In the genomic region with DNA sequence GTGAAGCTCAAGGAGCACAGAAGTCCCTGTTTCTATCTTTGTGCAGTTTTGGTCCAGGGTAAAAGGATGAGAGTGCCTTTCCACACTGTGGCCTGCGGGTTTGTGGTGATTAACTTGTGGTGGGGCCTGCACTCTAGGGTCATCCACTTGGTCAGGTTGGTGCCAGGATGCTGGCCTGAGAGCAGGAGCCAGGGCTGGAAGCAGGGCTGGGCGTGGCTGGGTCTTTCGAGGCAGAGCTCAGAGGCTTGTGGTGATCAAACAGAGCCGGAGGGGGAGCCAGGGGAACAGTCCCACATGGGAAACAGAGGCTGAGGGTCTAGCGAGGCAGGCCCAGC, we compare ENCODE assay signal across 17 cellular contexts. TPM values are rescaled to one million over a fixed set of nuclear protein-coding genes. Genes with fewer than 3 reads are reported as not detected.
DNase-seq lines count a peak whose midpoint lies in the region; ATAC-seq, FAIRE-seq and TF ChIP-seq lines count a peak whose summit lies in the region.
"Had no signal": no experiment of that assay in that cellular context is flagged by ENCODE, and none has a peak within 500 bp of the region (broad histone marks: within the 10 kb centered on the region; RNA-seq: fewer than 3 reads in every experiment).

No MANE protein-coding gene starts in this region.

- no peak overlapping the region for H3K18ac ChIP-seq in mesenchymal stem cell (ENCODE audit: low read depth in 1 of 2, low read length in 2 of 2)

- POLR2A ChIA-PET in WTC11 (lab: Charles Lee), result interaction anchor here (1.4 kb wide), 1 partner anchor 19 kb away, joined by 3 read pairs; no protein-coding TSS in a partner anchor

- no peak for FAIRE-seq in HTR-8/SVneo (lab: Jason Lieb, UNC)
- FAIRE-seq: bronchial epithelial cell had no signal

- peak; percentile 18 for ATAC-seq in WTC11
- no peak for ATAC-seq in GM21367 (IDR thresholded peaks at IDR 0.05; ENCODE audit: unreplicated experiment)
- ATAC-seq: activated naive CD4-positive, alpha-beta T cell treated with anti-CD3 and anti-CD28 coated beads, Interleukin-2, amount 50 U/mL, for 72 hours had no signal

- in situ Hi-C loops in G401 (cut with HindIII; ENCODE audit: low sequenced_read_pairs), result no loop called here

- no peak overlapping the region for H2BK12ac ChIP-seq in mesenchymal stem cell (ENCODE audit: low read length in 2 of 2)

- H3K9ac ChIP-seq in mesenchymal stem cell (ENCODE audit: low read length), result peak overlapping the region; percentile 1
- H3K9ac ChIP-seq: parathyroid adenoma had no signal

- DNase-seq in A172 (ENCODE audit: low spot score) (peak; percentile 78), H7 (peak; percentile 43), WTC11 (ENCODE audit: low spot score) (no peak), mesenchymal stem cell (peak; percentile 28), HTR-8/SVneo (ENCODE audit: insufficient read length, low spot score) (no peak), G401 (ENCODE audit: low spot score) (no peak), sigmoid colon (no peak)
- DNase-seq: activated CD4-positive, alpha-beta T cell treated with anti-CD3 and anti-CD28 coated beads, Interleukin-2, amount 10 ng/mL, durations not matched to agents 7 days and 5 days; activated T-cell treated with anti-CD3 and anti-CD28 coated beads for 4 hours; CD4-positive, alpha-beta memory T cell; DND-41; hypothalamus; NCI-H1694 treated with DMSO at 0.1 percent for 48 hours had no signal

- peaks cover 41% of the 10 kb centered on the region for H3K79me1 ChIP-seq in mesenchymal stem cell (replicated peaks; ENCODE audit: low read length, poor library complexity, severe bottlenecking)

- H3K4me3 ChIP-seq in H7 (ENCODE audit: insufficient read depth, low read depth, low read length) (no peak overlapping the region), mesenchymal stem cell (ENCODE audit: insufficient read depth in 1 of 2, low read depth in 1 of 2, low read length in 2 of 2) (peak overlapping the region in 1 of 2 experiments; percentile 19), sigmoid colon (no peak overlapping the region)

- H3K27me3 ChIP-seq in H7 (ENCODE audit: control insufficient read depth, insufficient read depth, low read length) (no peaks in the 10 kb centered on the region), mesenchymal stem cell (ENCODE audit: control insufficient read depth in 1 of 2, insufficient read depth in 1 of 2, low read length in 2 of 2) (peaks cover 0 to 6% of the 10 kb centered on the region in 2 experiments), sigmoid colon (no peaks in the 10 kb centered on the region)

- H3K14ac ChIP-seq in mesenchymal stem cell (ENCODE audit: low read length in 2 of 2), result no peak overlapping the region

- TF ChIP-seq CTCF in WTC11 (IDR thresholded peaks at IDR 0.05), result no peak
- TF ChIP-seq CTCF in sigmoid colon (IDR thresholded peaks at IDR 0.05), result no peak

- H3K9me3 Mint-ChIP-seq in WTC11, result no peaks in the 10 kb centered on the region
- H3K9me3 Mint-ChIP-seq: activated CD4-positive, alpha-beta T cell treated with anti-CD3 and anti-CD28 coated beads, Interleukin-2, amount 10 ng/mL, durations not matched to agents 7 days and 5 days; activated naive CD4-positive, alpha-beta T cell treated with anti-CD3 and anti-CD28 coated beads, Interleukin-2, amount 50 U/mL, for 72 hours had no signal

- H3K4ac ChIP-seq in mesenchymal stem cell (ENCODE audit: low read depth in 1 of 2, low read length in 2 of 2), result no peak overlapping the region

- H3K4me1 Mint-ChIP-seq in WTC11, result peaks cover 89% of the 10 kb centered on the region
- H3K4me1 Mint-ChIP-seq: activated CD4-positive, alpha-beta T cell treated with anti-CD3 and anti-CD28 coated beads, Interleukin-2, amount 10 ng/mL, durations not matched to agents 7 days and 5 days; CD4-positive, alpha-beta memory T cell had no signal

- H3K23ac ChIP-seq in mesenchymal stem cell (ENCODE audit: low read length in 2 of 2), result no peak overlapping the region

- H2AFZ ChIP-seq in mesenchymal stem cell (ENCODE audit: low read depth, low read length), result no peak overlapping the region
- H2AFZ ChIP-seq: parathyroid adenoma had no signal

- no peak overlapping the region for H2BK5ac ChIP-seq in mesenchymal stem cell (ENCODE audit: low read depth, low read length, poor library complexity, severe bottlenecking)

- no peaks in the 10 kb centered on the region for H3K27me3 Mint-ChIP-seq in WTC11 (ENCODE audit: low read depth)

- no peak overlapping the region for H4K8ac ChIP-seq in mesenchymal stem cell (ENCODE audit: low read length)

- no peak overlapping the region for H2AK5ac ChIP-seq in mesenchymal stem cell (ENCODE audit: low read length, severe bottlenecking)

- no peak overlapping the region for H4K91ac ChIP-seq in mesenchymal stem cell (ENCODE audit: low read length)

- H3K4me3 Mint-ChIP-seq in WTC11, result peak overlapping the region; percentile 9; the same call in 1 of the 2 replicates
- H3K4me3 Mint-ChIP-seq: activated CD4-positive, alpha-beta T cell treated with anti-CD3 and anti-CD28 coated beads, Interleukin-2, amount 10 ng/mL, durations not matched to agents 7 days and 5 days; CD4-positive, alpha-beta memory T cell had no signal

- H3K27ac Mint-ChIP-seq in WTC11, result peak overlapping the region; percentile 85
- H3K27ac Mint-ChIP-seq: activated CD4-positive, alpha-beta T cell treated with anti-CD3 and anti-CD28 coated beads, Interleukin-2, amount 10 ng/mL, durations not matched to agents 7 days and 5 days; CD4-positive, alpha-beta memory T cell had no signal

- H3K27ac ChIP-seq in mesenchymal stem cell (ENCODE audit: low read length, poor library complexity, severe bottlenecking) (no peak overlapping the region), sigmoid colon (no peak overlapping the region)
- H3K27ac ChIP-seq: parathyroid adenoma had no signal

- H3K9me3 ChIP-seq in mesenchymal stem cell (ENCODE audit: control insufficient read depth, low read length), result no peaks in the 10 kb centered on the region
- H3K9me3 ChIP-seq in sigmoid colon, result no peaks in the 10 kb centered on the region

- H3K36me3 ChIP-seq in H7 (replicated peaks; ENCODE audit: control insufficient read depth, insufficient read depth, low read length) (peaks cover 1% of the 10 kb centered on the region), mesenchymal stem cell (ENCODE audit: control insufficient read depth in 1 of 2, insufficient read depth in 2 of 2, low read depth in 1 of 2, low read length in 2 of 2) (peaks cover 0 to 12% of the 10 kb centered on the region in 2 experiments), sigmoid colon (no peaks in the 10 kb centered on the region)

- CTCF ChIA-PET in WTC11 (lab: Charles Lee), result interaction anchor here (0.7 to 3.5 kb wide), 17 partner anchors 10 to 139 kb away, joined by 3 to 23 read pairs (median 5); no protein-coding TSS in a partner anchor

- H3K36me3 Mint-ChIP-seq in WTC11, result no peaks in the 10 kb centered on the region
- H3K36me3 Mint-ChIP-seq: activated naive CD4-positive, alpha-beta T cell treated with anti-CD3 and anti-CD28 coated beads, Interleukin-2, amount 50 U/mL, for 72 hours; CD4-positive, alpha-beta memory T cell had no signal

- H2BK120ac ChIP-seq in mesenchymal stem cell (ENCODE audit: low read depth, low read length), result no peak overlapping the region

- WGBS in mesenchymal stem cell, result 82% methylated on average over 5 of the region's 5 CpGs
- WGBS in sigmoid colon, 2 donors, result 52 to 79% methylated on average over 5 of the region's 5 CpGs

- no peak overlapping the region for H3K4me2 ChIP-seq in mesenchymal stem cell (ENCODE audit: low read length, poor library complexity, severe bottlenecking)

- peak overlapping the region; percentile 82 for H2BK15ac ChIP-seq in mesenchymal stem cell (ENCODE audit: low read depth, poor library complexity, severe bottlenecking)

- intact Hi-C loops in sigmoid colon (cut with DNase I), result no loop called here

- no peak for TF ChIP-seq POLR2A in sigmoid colon (IDR thresholded peaks at IDR 0.05)

- peaks cover 23% of the 10 kb centered on the region for H3K4me1 ChIP-seq in mesenchymal stem cell (ENCODE audit: control insufficient read depth, insufficient read depth, low read depth, low read length)
- peaks cover 0 to 56% (median 50%) of the 10 kb centered on the region in 4 donors for H3K4me1 ChIP-seq in sigmoid colon

- TF ChIP-seq EP300 in sigmoid colon (IDR thresholded peaks at IDR 0.05), result no peak

TF ChIP-seq in WTC11, 78 proteins besides CTCF, POLR2A, EP300 and RAD21 (continues in another document):
- no peak for TF ChIP-seq TP53 (CRISPR knock-in tag; IDR thresholded peaks at IDR 0.05)
- no peak for TF ChIP-seq FOXP1 (CRISPR knock-in tag; IDR thresholded peaks at IDR 0.05; ENCODE audit: borderline replicate concordance)
- TF ChIP-seq ZNF396 (CRISPR knock-in tag; IDR thresholded peaks at IDR 0.05; ENCODE audit: borderline replicate concordance), result no peak
- no peak for TF ChIP-seq ZNF416 (CRISPR knock-in tag; IDR thresholded peaks at IDR 0.05)
- TF ChIP-seq, protein P1, sequence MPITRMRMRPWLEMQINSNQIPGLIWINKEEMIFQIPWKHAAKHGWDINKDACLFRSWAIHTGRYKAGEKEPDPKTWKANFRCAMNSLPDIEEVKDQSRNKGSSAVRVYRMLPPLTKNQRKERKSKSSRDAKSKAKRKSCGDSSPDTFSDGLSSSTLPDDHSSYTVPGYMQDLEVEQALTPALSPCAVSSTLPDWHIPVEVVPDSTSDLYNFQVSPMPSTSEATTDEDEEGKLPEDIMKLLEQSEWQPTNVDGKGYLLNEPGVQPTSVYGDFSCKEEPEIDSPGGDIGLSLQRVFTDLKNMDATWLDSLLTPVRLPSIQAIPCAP (CRISPR knock-in tag; IDR thresholded peaks at IDR 0.05), result no peak
- TF ChIP-seq KAT7 (CRISPR knock-in tag; IDR thresholded peaks at IDR 0.05; ENCODE audit: borderline replicate concordance), result no peak
- TF ChIP-seq, protein P2, sequence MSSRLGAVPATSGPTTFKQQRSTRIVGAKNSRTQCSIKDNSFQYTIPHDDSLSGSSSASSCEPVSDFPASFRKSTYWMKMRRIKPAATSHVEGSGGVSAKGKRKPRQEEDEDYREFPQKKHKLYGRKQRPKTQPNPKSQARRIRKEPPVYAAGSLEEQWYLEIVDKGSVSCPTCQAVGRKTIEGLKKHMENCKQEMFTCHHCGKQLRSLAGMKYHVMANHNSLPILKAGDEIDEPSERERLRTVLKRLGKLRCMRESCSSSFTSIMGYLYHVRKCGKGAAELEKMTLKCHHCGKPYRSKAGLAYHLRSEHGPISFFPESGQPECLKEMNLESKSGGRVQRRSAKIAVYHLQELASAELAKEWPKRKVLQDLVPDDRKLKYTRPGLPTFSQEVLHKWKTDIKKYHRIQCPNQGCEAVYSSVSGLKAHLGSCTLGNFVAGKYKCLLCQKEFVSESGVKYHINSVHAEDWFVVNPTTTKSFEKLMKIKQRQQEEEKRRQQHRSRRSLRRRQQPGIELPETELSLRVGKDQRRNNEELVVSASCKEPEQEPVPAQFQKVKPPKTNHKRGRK (CRISPR knock-in tag; IDR thresholded peaks at IDR 0.05; ENCODE audit: borderline replicate concordance), result no peak

RNA-seq across cellular contexts. Expression of a gene that starts 28.4 kb away (rescaled TPM):
- 0.24 TPM in 1 of 2 replicates, not detected in the other for total RNA-seq in A172 (2014; rRNA removed; shearing (Covaris generic))
- total RNA-seq in H7 (2014; rRNA removed; shearing (Covaris generic)), result 9.9 and 10.7 TPM in 2 replicates
- total RNA-seq in WTC11 (2021) (104 to 108 TPM (median 106 TPM) in 3 replicates), sigmoid colon (10 to 100 TPM in 1 of 4 donors, 1 to 10 TPM in 3; 2.9 to 15.2 (median 5.1) TPM)
- polyA plus RNA-seq in mesenchymal stem cell (2013, experiment 1 of 2), result 18.8 TPM
- polyA plus RNA-seq in mesenchymal stem cell (2013, experiment 2 of 2), result 18.2 TPM
- total RNA-seq in G401 (2014; rRNA removed; shearing (Covaris generic)), result 0.37 and 0.44 TPM in 2 replicates
- 1 to 10 TPM; 1.2 to 4.8 (median 4.0) TPM for polyA plus RNA-seq in sigmoid colon
- total RNA-seq: activated CD4-positive, alpha-beta T cell treated with anti-CD3 and anti-CD28 coated beads, Interleukin-2, amount 10 ng/mL, durations not matched to agents 7 days and 5 days; CD4-positive, alpha-beta memory T cell had no signal

Comparison
In these comparisons a context has a peak if more than half of its experiments do, and no peak if none do; other contexts are left out.
1. DNase-seq: peak in A172 (single experiment), H7 (single experiment) and mesenchymal stem cell (single experiment); none in WTC11 (single experiment), HTR-8/SVneo (single experiment), G401 (single experiment) and sigmoid colon (single experiment).